9 cellular contexts compared by ENCODE assay signal in genomic region chr9:129610473-129611301, GRCh38. TPM values are rescaled to one million over a fixed set of nuclear protein-coding genes. Genes with fewer than 3 reads are reported as not detected.
DNase-seq lines count a peak whose midpoint lies in the region; ATAC-seq and TF ChIP-seq lines count a peak whose summit lies in the region.
"Had no signal": no experiment of that assay in that cellular context is flagged by ENCODE, and none has a peak within 500 bp of the region (broad histone marks: within the 10 kb centered on the region; RNA-seq: fewer than 3 reads in every experiment).

No MANE protein-coding gene starts in this region.

- peaks cover 19% of the 10 kb centered on the region for H3K27me3 ChIP-seq in DOHH2 (ENCODE audit: control insufficient read depth, low read length)
- no peaks in the 10 kb centered on the region for H3K27me3 ChIP-seq in NT2/D1 (ENCODE audit: insufficient read depth, insufficient read length)
- no peaks in the 10 kb centered on the region for H3K27me3 ChIP-seq in mononuclear cell (ENCODE audit: insufficient read depth, low read length)

- no peaks in the 10 kb centered on the region for H3F3A ChIP-seq in DOHH2 (ENCODE audit: control insufficient read depth, insufficient read depth)

- no peak overlapping the region for H3K27ac ChIP-seq in DOHH2 (ENCODE audit: low read depth, low read length)

- DNase-seq in NT2/D1 (ENCODE audit: low read depth, low spot score) (no peak), activated T-cell treated with anti-CD3 and anti-CD28 coated beads for 1 hour (ENCODE audit: low read depth) (peak; percentile 64), endothelial cell (ENCODE audit: low spot score) (peak; percentile 90)
- peak; percentile 66 for DNase-seq in stimulated activated CD8-positive, alpha-beta memory T cell treated with anti-CD3 and anti-CD28 coated beads, Interleukin-4, amount 100 ng/mL, for 24 hours (ENCODE audit: low read depth)

- H3K9ac ChIP-seq in NT2/D1 (ENCODE audit: insufficient read length, low read depth) = peak overlapping the region; percentile 79

- H3K27ac Mint-ChIP-seq in endothelial cell (ENCODE audit: unreplicated experiment) = no peak overlapping the region

- ATAC-seq in HG02763 (IDR thresholded peaks at IDR 0.05; ENCODE audit: unreplicated experiment) (peak; percentile 58), HG03442 (IDR thresholded peaks at IDR 0.05; ENCODE audit: unreplicated experiment) (no peak)

- peak overlapping the region; percentile 69 for H3K4me3 ChIP-seq in DOHH2 (ENCODE audit: low read length)
- H3K4me3 ChIP-seq in NT2/D1 (ENCODE audit: insufficient read length, low read depth) = peak overlapping the region; percentile 53
- peak overlapping the region; percentile 53 for H3K4me3 ChIP-seq in mononuclear cell (ENCODE audit: low read length)

- H3K36me3 ChIP-seq in DOHH2 (ENCODE audit: control insufficient read depth, low read length) (no peaks in the 10 kb centered on the region), NT2/D1 (ENCODE audit: insufficient read depth, insufficient read length, low read length) (no peaks in the 10 kb centered on the region)

- H3K4me1 ChIP-seq in DOHH2 (ENCODE audit: control insufficient read depth, low read length) = peaks cover 21% of the 10 kb centered on the region
- H3K4me1 ChIP-seq in NT2/D1 (ENCODE audit: insufficient read depth, insufficient read length) = peaks cover 42% of the 10 kb centered on the region
- peaks cover 42% of the 10 kb centered on the region for H3K4me1 ChIP-seq in mononuclear cell (ENCODE audit: insufficient read depth, low read length)

- no peaks in the 10 kb centered on the region for H3K79me2 ChIP-seq in DOHH2 (ENCODE audit: control insufficient read depth, low read length)

- H3K9me3 Mint-ChIP-seq in endothelial cell (ENCODE audit: unreplicated experiment) = no peaks in the 10 kb centered on the region

- no peaks in the 10 kb centered on the region for H3K9me2 ChIP-seq in DOHH2 (replicated peaks; ENCODE audit: control insufficient read depth, low read length)

- H3K4me3 Mint-ChIP-seq in endothelial cell (ENCODE audit: unreplicated experiment) = peak overlapping the region; percentile 77

- no peaks in the 10 kb centered on the region for H4K20me1 ChIP-seq in DOHH2 (ENCODE audit: control insufficient read depth, insufficient read depth, low read depth, low read length)

- H3K9me3 ChIP-seq in DOHH2 (ENCODE audit: control insufficient read depth, insufficient read depth, low read length) = no peaks in the 10 kb centered on the region
- no peaks in the 10 kb centered on the region for H3K9me3 ChIP-seq in NT2/D1 (ENCODE audit: insufficient read depth, low read length)
- H3K9me3 ChIP-seq in mononuclear cell (ENCODE audit: low read depth, low read length) = no peaks in the 10 kb centered on the region

- peaks cover 18% of the 10 kb centered on the region for H3K4me1 Mint-ChIP-seq in endothelial cell (ENCODE audit: unreplicated experiment)

- H3K36me3 Mint-ChIP-seq in endothelial cell (ENCODE audit: low read depth, unreplicated experiment) = no peaks in the 10 kb centered on the region

- H3K27me3 Mint-ChIP-seq in endothelial cell (ENCODE audit: unreplicated experiment) = peaks cover 6% of the 10 kb centered on the region

- peak overlapping the region; percentile 73 for H3K4me2 ChIP-seq in DOHH2 (ENCODE audit: low read length)

- TF ChIP-seq CTCF in DOHH2 (IDR thresholded peaks at IDR 0.05; ENCODE audit: low read depth, low read length, poor library complexity, severe bottlenecking) = peak; percentile 84
- peak; percentile 100 for TF ChIP-seq CTCF in endothelial cell (IDR thresholded peaks at IDR 0.05; ENCODE audit: unreplicated experiment)

RNA-seq across cellular contexts. Expression of gene C9orf50, which starts 10.2 kb away (rescaled TPM):
- total RNA-seq in endothelial cell (ENCODE audit: unreplicated experiment) (not detected), mononuclear cell (not detected)
- total RNA-seq: pulmonary artery endothelial cell had no signal

RNA-seq across cellular contexts. Expression of gene NTMT1, which starts 15.3 kb away (rescaled TPM):
- total RNA-seq in endothelial cell (ENCODE audit: unreplicated experiment) = 16.7 TPM
- 22.0 TPM for total RNA-seq in mononuclear cell

RNA-seq across cellular contexts. Expression of gene ASB6, which starts 31.3 kb away (rescaled TPM):
- total RNA-seq in endothelial cell (ENCODE audit: unreplicated experiment) = 26.2 TPM
- total RNA-seq in mononuclear cell = 17.8 TPM

RNA-seq across cellular contexts. Expression of gene PRRX2, which starts 54.8 kb away (rescaled TPM):
- total RNA-seq in endothelial cell (ENCODE audit: unreplicated experiment) (0.21 TPM), mononuclear cell (not detected)
- total RNA-seq: pulmonary artery endothelial cell had no signal
